Comparison of ENCODE assay signal across 29 cellular contexts in the genomic region with DNA sequence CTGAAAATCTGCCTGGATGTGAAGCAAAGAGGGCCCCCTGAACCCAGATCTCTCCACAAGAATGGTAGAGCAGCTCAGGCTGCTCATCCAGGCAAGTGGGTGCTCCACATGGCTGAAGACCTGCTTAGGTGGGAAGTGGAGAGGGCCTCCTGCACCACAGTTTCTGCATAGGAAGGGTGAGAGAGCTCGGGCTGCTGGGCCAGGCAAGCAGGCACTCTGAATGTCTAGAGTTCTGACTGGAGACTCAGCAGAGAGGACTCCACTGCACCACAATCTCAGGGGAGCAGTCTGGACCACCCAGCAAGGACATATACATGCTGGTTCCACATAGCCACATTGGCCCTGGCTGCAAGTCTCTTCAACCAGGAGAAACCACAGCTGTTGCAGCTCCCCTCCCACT.
"Had no signal": no experiment of that assay in that cellular context is flagged by ENCODE, and none has a peak within 500 bp of the region (broad histone marks: within the 10 kb centered on the region; RNA-seq: fewer than 3 reads in every experiment).

No MANE protein-coding gene starts in this region.

- H3K4me1 ChIP-seq: ascending aorta had no signal

- H3K36me3 ChIP-seq: ascending aorta, cardiac muscle cell, WERI-Rb-1 had no signal

- H3K27me3 ChIP-seq: ascending aorta, cardiac muscle cell had no signal

- H3K27ac ChIP-seq: ascending aorta, cardiac muscle cell, WERI-Rb-1 had no signal

- DNase-seq: activated CD4-positive, alpha-beta memory T cell treated with anti-CD3 and anti-CD28 coated beads, Interleukin-2, amount 10 ng/mL, durations not matched to agents 7 days and 5 days; activated CD4-positive, alpha-beta T cell treated with anti-CD3 and anti-CD28 coated beads for 1 hour; activated CD4-positive, alpha-beta T cell treated with anti-CD3 and anti-CD28 coated beads for 36 hours; activated CD4-positive, alpha-beta T cell treated with anti-CD3 and anti-CD28 coated beads for 48 hours; activated CD4-positive, alpha-beta T cell treated with anti-CD3 and anti-CD28 coated beads, Interleukin-2, amount 10 ng/mL, durations not matched to agents 7 days and 5 days; activated CD4-positive, alpha-beta T cell treated with anti-CD3 and anti-CD28 coated beads, Interleukin-2, amount 50 U/mL, for 48 hours; activated CD4-positive, CD25-positive, alpha-beta regulatory T cell; activated CD8-positive, alpha-beta memory T cell treated with anti-CD3 and anti-CD28 coated beads for 24 hours; activated CD8-positive, alpha-beta memory T cell treated with anti-CD3 and anti-CD28 coated beads, Interleukin-2, amount 10 ng/mL, durations not matched to agents 7 days and 5 days; activated CD8-positive, alpha-beta memory T cell treated with anti-CD3 and anti-CD28 coated beads, Interleukin-2, amount 50 U/mL, for 48 hours; activated CD8-positive, alpha-beta T cell treated with anti-CD3 and anti-CD28 coated beads, Interleukin-2, amount 10 ng/mL, durations not matched to agents 7 days and 5 days; activated gamma-delta T cell; activated naive CD4-positive, alpha-beta T cell treated with anti-CD3 and anti-CD28 coated beads, Interleukin-2, amount 10 ng/mL, durations not matched to agents 7 days and 5 days; activated naive CD4-positive, alpha-beta T cell treated with Interleukin-2 at 50 U/mL for 16 hours; activated naive CD8-positive, alpha-beta T cell treated with anti-CD3 and anti-CD28 coated beads, Interleukin-2, amount 10 ng/mL, durations not matched to agents 7 days and 5 days; activated naive CD8-positive, alpha-beta T cell treated with anti-CD3 and anti-CD28 coated beads, Interleukin-2, amount 50 U/mL, for 24 hours; activated T-cell treated with anti-CD3 and anti-CD28 coated beads, Interleukin-2, amount 50 U/mL, for 24 hours; activated T-cell treated with anti-CD3 and anti-CD28 coated beads, Interleukin-2, amount 50 U/mL, for 48 hours; anterior cingulate cortex; cerebellar nuclear complex; SW 1271; T-helper 1 cell; T-helper 2 cell; T-helper 9 cell; WERI-Rb-1 had no signal

- FAIRE-seq: bronchial epithelial cell had no signal

- ATAC-seq: activated CD4-positive, alpha-beta T cell treated with anti-CD3 and anti-CD28 coated beads for 36 hours; activated CD4-positive, CD25-positive, alpha-beta regulatory T cell treated with anti-CD3 and anti-CD28 coated beads, Interleukin-2, amount 50 U/mL, for 24 hours; activated CD8-positive, alpha-beta memory T cell treated with anti-CD3 and anti-CD28 coated beads, Interleukin-2, amount 10 ng/mL, durations not matched to agents 7 days and 5 days; activated CD8-positive, alpha-beta T cell treated with anti-CD3 and anti-CD28 coated beads, Interleukin-2, amount 10 ng/mL, durations not matched to agents 7 days and 5 days; activated naive CD8-positive, alpha-beta T cell treated with anti-CD3 and anti-CD28 coated beads, Interleukin-2, amount 50 U/mL, for 24 hours had no signal

- H3K4me3 ChIP-seq: ascending aorta, cardiac muscle cell had no signal
